32 cellular contexts compared by ENCODE assay signal in the genomic region with DNA sequence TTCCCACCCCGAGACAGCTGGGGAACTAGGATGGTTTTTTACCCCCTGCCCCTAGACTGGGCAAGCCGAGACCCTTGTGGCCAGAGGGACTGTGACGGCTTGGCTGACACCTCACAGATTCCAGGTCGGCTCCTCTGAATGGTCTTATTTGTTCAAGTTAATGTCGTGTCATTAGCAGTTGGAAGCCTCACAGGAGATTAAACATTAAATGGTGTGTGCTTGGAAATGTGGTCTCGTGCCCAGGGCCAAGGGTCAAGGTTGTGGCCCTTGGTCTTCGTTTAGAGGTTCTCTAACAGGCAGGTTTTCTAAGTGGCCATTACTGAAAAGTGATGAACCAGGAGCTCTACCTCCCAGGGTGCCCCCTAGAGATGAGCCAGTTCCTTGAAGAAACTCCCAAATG.
"Had no signal": no experiment of that assay in that cellular context is flagged by ENCODE, and none has a peak within 500 bp of the region (broad histone marks: within the 10 kb centered on the region; RNA-seq: fewer than 3 reads in every experiment).

No MANE protein-coding gene starts in this region.

- H3K36me3 Mint-ChIP-seq: activated CD4-positive, alpha-beta memory T cell treated with anti-CD3 and anti-CD28 coated beads for 36 hours; activated naive CD8-positive, alpha-beta T cell had no signal

- H3K36me3 ChIP-seq: brain microvascular endothelial cell had no signal

- H3K9me3 Mint-ChIP-seq: activated B cell treated with CpG ODN at 0.5 μM for 24 hours; activated CD4-positive, alpha-beta memory T cell treated with anti-CD3 and anti-CD28 coated beads for 36 hours; activated naive CD4-positive, alpha-beta T cell treated with anti-CD3 and anti-CD28 coated beads for 36 hours; activated naive CD8-positive, alpha-beta T cell treated with anti-CD3 and anti-CD28 coated beads, Interleukin-2, amount 50 U/mL, for 24 hours; activated T-cell treated with anti-CD3 and anti-CD28 coated beads, Interleukin-2, amount 50 U/mL, for 4 hours; activated T-helper 1 cell treated with anti-CD3 and anti-CD28 coated beads, Interleukin-12 subunit alpha, Interleukin-12 subunit beta, Interleukin-2, Interleukin-4 antibody, amounts not matched to agents 30 ng/mL and 10 ng/mL and 1 ng/mL, durations not matched to agents 14 hours and 24 hours and 36 hours had no signal

- ATAC-seq: activated naive CD8-positive, alpha-beta T cell treated with anti-CD3 and anti-CD28 coated beads, Interleukin-2, amount 50 U/mL, for 24 hours; activated T-cell treated with anti-CD3 and anti-CD28 coated beads, Interleukin-2, amount 50 U/mL, for 4 hours had no signal

- H3K27ac ChIP-seq: brain microvascular endothelial cell, VCaP had no signal

- H3K4me3 Mint-ChIP-seq: activated B cell treated with CpG ODN at 0.5 μM for 24 hours; activated CD4-positive, alpha-beta memory T cell treated with anti-CD3 and anti-CD28 coated beads for 36 hours; activated naive CD4-positive, alpha-beta T cell treated with anti-CD3 and anti-CD28 coated beads for 36 hours; activated naive CD8-positive, alpha-beta T cell; activated naive CD8-positive, alpha-beta T cell treated with anti-CD3 and anti-CD28 coated beads, Interleukin-2, amount 50 U/mL, for 24 hours; activated T-cell treated with anti-CD3 and anti-CD28 coated beads, Interleukin-2, amount 50 U/mL, for 4 hours; activated T-helper 1 cell treated with anti-CD3 and anti-CD28 coated beads, Interleukin-12 subunit alpha, Interleukin-12 subunit beta, Interleukin-2, Interleukin-4 antibody, amounts not matched to agents 30 ng/mL and 10 ng/mL and 1 ng/mL, durations not matched to agents 14 hours and 24 hours and 36 hours had no signal

- H3K27ac Mint-ChIP-seq: activated B cell treated with CpG ODN at 0.5 μM for 24 hours; activated CD4-positive, alpha-beta memory T cell treated with anti-CD3 and anti-CD28 coated beads for 36 hours; activated naive CD4-positive, alpha-beta T cell treated with anti-CD3 and anti-CD28 coated beads for 36 hours; activated naive CD8-positive, alpha-beta T cell; activated naive CD8-positive, alpha-beta T cell treated with anti-CD3 and anti-CD28 coated beads, Interleukin-2, amount 50 U/mL, for 24 hours; activated T-helper 1 cell treated with anti-CD3 and anti-CD28 coated beads, Interleukin-12 subunit alpha, Interleukin-12 subunit beta, Interleukin-2, Interleukin-4 antibody, amounts not matched to agents 30 ng/mL and 10 ng/mL and 1 ng/mL, durations not matched to agents 14 hours and 24 hours and 36 hours had no signal

- DNase-seq: activated B cell treated with CpG ODN at 0.5 μM for 24 hours; activated CD4-positive, alpha-beta memory T cell treated with anti-CD3 and anti-CD28 coated beads for 36 hours; activated CD4-positive, alpha-beta T cell treated with anti-CD3 and anti-CD28 coated beads for 4 hours; activated CD4-positive, alpha-beta T cell treated with anti-CD3 and anti-CD28 coated beads, Interleukin-2, amount 50 U/mL, for 1 hour; activated CD4-positive, CD25-positive, alpha-beta regulatory T cell treated with anti-CD3 and anti-CD28 coated beads, Interleukin-2, amount 50 U/mL, for 72 hours; activated CD8-positive, alpha-beta memory T cell treated with anti-CD3 and anti-CD28 coated beads, Interleukin-2, amount 50 U/mL, for 4 hours; activated gamma-delta T cell treated with Interleukin-2 at 50 U/mL for 16 hours; activated naive CD4-positive, alpha-beta T cell treated with anti-CD3 and anti-CD28 coated beads for 36 hours; activated naive CD8-positive, alpha-beta T cell treated with anti-CD3 and anti-CD28 coated beads, Interleukin-2, amount 50 U/mL, for 24 hours; activated T-cell treated with anti-CD3 and anti-CD28 coated beads for 4 hours; activated T-cell treated with anti-CD3 and anti-CD28 coated beads, Interleukin-2, amount 50 U/mL, for 4 hours; anterior cingulate cortex; brain microvascular endothelial cell; central memory CD4-positive, alpha-beta T cell; NCI-H1092 treated with DMSO at 0.1 percent for 48 hours; NCI-H1417; NCI-H146; NCI-H187; NCI-H2081; NCI-H2171 treated with DMSO at 0.1 percent for 48 hours; NCI-H2227 treated with DMSO at 0.1 percent for 48 hours; NCI-H446; NCI-H510A treated with DMSO at 0.1 percent for 48 hours; OCI-M1; Right ventricle myocardium superior; SW 1271; T-helper 1 cell; T-helper 2 cell; T-helper 9 cell had no signal
